In genomic region chr22:50508897-50509296, GRCh38 we compare ENCODE assay signal across 10 cellular contexts. TPM values are rescaled to one million over a fixed set of nuclear protein-coding genes. Genes with fewer than 3 reads are reported as not detected.
DNase-seq lines count a peak whose midpoint lies in the region; ATAC-seq and TF ChIP-seq lines count a peak whose summit lies in the region.
"Had no signal": no experiment of that assay in that cellular context is flagged by ENCODE, and none has a peak within 500 bp of the region (broad histone marks: within the 10 kb centered on the region; RNA-seq: fewer than 3 reads in every experiment).

No MANE protein-coding gene starts in this region.

- peak overlapping the region; percentile 76 for H3K9ac ChIP-seq in SU-DHL-6 (ENCODE audit: low read length)

- no peak for TF ChIP-seq POLR2A in gastrocnemius medialis (IDR thresholded peaks at IDR 0.05)

- no peak overlapping the region for H2AFZ ChIP-seq in SU-DHL-6 (ENCODE audit: low read depth, low read length, severe bottlenecking)

- H3K9me3 ChIP-seq in SU-DHL-6 (ENCODE audit: insufficient read depth, low read length) (no peaks in the 10 kb centered on the region), gastrocnemius medialis (no peaks in the 10 kb centered on the region)

- H3K4me3 ChIP-seq in GM12865 (ENCODE audit: low read depth, low read length), result peak overlapping the region; percentile 83
- peak overlapping the region; percentile 81 for H3K4me3 ChIP-seq in SU-DHL-6 (ENCODE audit: insufficient read depth, low read length, poor library complexity, severe bottlenecking)
- H3K4me3 ChIP-seq in fibroblast of mammary gland (ENCODE audit: control insufficient read depth, low read depth, low read length), result peak overlapping the region; percentile 74
- peak overlapping the region; percentile 63 to 95 (median 80) for H3K4me3 ChIP-seq in gastrocnemius medialis

- H3K36me3 ChIP-seq in SU-DHL-6 (ENCODE audit: low read length) (peaks cover 8% of the 10 kb centered on the region; the same call in 1 of the 2 replicates), gastrocnemius medialis (peaks cover 0 to 18% of the 10 kb centered on the region in 2 donors)

- H3K27ac ChIP-seq in SU-DHL-6 (ENCODE audit: low read depth, low read length) (peak overlapping the region; percentile 86), gastrocnemius medialis (peak overlapping the region; percentile 83 to 94 (median 87))

- no peaks in the 10 kb centered on the region for H3K9me2 ChIP-seq in SU-DHL-6 (replicated peaks; ENCODE audit: insufficient read depth, low read length)

- H3K4me2 ChIP-seq in SU-DHL-6 (ENCODE audit: low read depth, low read length, poor library complexity, severe bottlenecking), result peak overlapping the region; percentile 96

- no peaks in the 10 kb centered on the region for H3K27me3 ChIP-seq in SU-DHL-6 (ENCODE audit: low read length)
- no peaks in the 10 kb centered on the region for H3K27me3 ChIP-seq in gastrocnemius medialis

- DNase-seq in GM12865 (ENCODE audit: low read depth), result peak; percentile 13
- DNase-seq in fibroblast of mammary gland (ENCODE audit: low read depth), result no peak
- no peak for DNase-seq in gastrocnemius medialis
- DNase-seq in NCI-H774 (lab: John Stamatoyannopoulos, UW), result no peak
- DNase-seq in NCI-H1436 treated with DMSO at 0.1 percent for 48 hours (lab: John Stamatoyannopoulos, UW), result no peak
- no peak for DNase-seq in OCI-M2 (lab: John Stamatoyannopoulos, UW; ENCODE audit: unreplicated experiment)
- no peak for DNase-seq in NCI-H1092 (lab: John Stamatoyannopoulos, UW)
- DNase-seq: HCEC 1CT; stimulated activated CD4-positive, alpha-beta T cell treated with anti-CD3 and anti-CD28 coated beads, Interleukin-15, amount 100 ng/mL, for 24 hours had no signal

- peaks cover 9% of the 10 kb centered on the region for H3F3A ChIP-seq in SU-DHL-6 (ENCODE audit: insufficient read depth)

- no peaks in the 10 kb centered on the region for H4K20me1 ChIP-seq in SU-DHL-6 (ENCODE audit: low read depth, low read length)

- no peak for TF ChIP-seq CTCF in GM12865 (IDR thresholded peaks at IDR 0.05; ENCODE audit: insufficient read depth, low read depth, low read length, missing control alignments)
- TF ChIP-seq CTCF in SU-DHL-6 (IDR thresholded peaks at IDR 0.05; ENCODE audit: insufficient read depth, low read length, poor library complexity, severe bottlenecking), result no peak
- no peak for TF ChIP-seq CTCF in fibroblast of mammary gland (conservative IDR thresholded peaks at IDR 0.05; ENCODE audit: control insufficient read depth, insufficient read depth, low read depth, low read length)
- no peak for TF ChIP-seq CTCF in gastrocnemius medialis (IDR thresholded peaks at IDR 0.05 in 4 of 5, conservative IDR thresholded peaks at IDR 0.05 in 1 of 5)

- in situ Hi-C loops in gastrocnemius medialis (cut with MboI; ENCODE audit: low sequenced_read_pairs in 4 of 4), result no loop called here

- intact Hi-C loops in gastrocnemius medialis (cut with DNase I; ENCODE audit: low total_unique reads), result loop anchor here (1.0 to 10.0 kb wide), 4 partner anchors 16 to 654 kb away; partner anchors contain the start of genes CHKB, SCO2 and ZBED4

- ATAC-seq in gastrocnemius medialis, result no peak

- H3K4me1 ChIP-seq in gastrocnemius medialis, result peaks cover 15 to 22% of the 10 kb centered on the region in 2 donors

- H3K79me2 ChIP-seq in SU-DHL-6 (ENCODE audit: insufficient read depth, low read length), result peaks cover 59% of the 10 kb centered on the region

RNA-seq across cellular contexts. Expression of gene NCAPH2, which starts 0.9 kb away (rescaled TPM):
- total RNA-seq in gastrocnemius medialis, result 10 to 100 TPM; 19.0 to 29.3 (median 23.4) TPM

RNA-seq across cellular contexts. Expression of gene LMF2, which starts 1.4 kb away (rescaled TPM):
- 10 to 100 TPM; 19.7 to 39.4 (median 26.9) TPM for total RNA-seq in gastrocnemius medialis

RNA-seq across cellular contexts. Expression of gene SCO2, which starts 16.5 kb away (rescaled TPM):
- 1 to 10 TPM in 2 of 4 donors, not detected in 2; 1.0 to 2.3 TPM for total RNA-seq in gastrocnemius medialis

RNA-seq across cellular contexts. Expression of gene TYMP, which starts 20.9 kb away (rescaled TPM):
- 10 to 100 TPM in 3 of 4 donors, 1 to 10 TPM in 1; 8.8 to 15.8 (median 11.8) TPM for total RNA-seq in gastrocnemius medialis

RNA-seq across cellular contexts. Expression of gene MIOX, which starts 22.2 kb away (rescaled TPM):
- not detected for total RNA-seq in gastrocnemius medialis
